Comparison of ENCODE assay signal across 1 cellular context in the genomic region with DNA sequence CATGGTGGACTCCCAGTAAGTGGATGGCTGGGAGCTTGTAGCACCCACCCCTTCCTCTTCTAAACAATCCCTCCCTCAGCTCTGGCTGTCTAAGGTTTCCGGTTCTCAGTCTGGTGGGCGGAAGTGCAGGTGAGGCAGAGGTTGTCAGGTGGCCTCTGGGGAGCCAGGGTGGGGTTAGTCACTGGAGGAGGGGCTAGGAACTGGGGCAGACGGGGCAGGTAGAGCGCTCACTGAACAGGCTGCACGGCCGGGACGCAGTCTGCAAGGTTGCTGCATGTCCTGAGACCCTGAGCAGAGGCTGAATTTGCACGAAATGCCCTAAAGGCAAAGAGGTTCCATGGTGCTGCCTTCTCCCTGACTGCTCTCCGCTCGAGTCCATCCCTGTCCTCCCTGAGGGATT.
TF ChIP-seq lines count a peak whose summit lies in the region.

No MANE protein-coding gene starts in this region.

TF ChIP-seq in H1, 55 proteins besides CTCF, POLR2A, EP300 and RAD21:
- no peak for TF ChIP-seq SUZ12 (IDR thresholded peaks at IDR 0.05; ENCODE audit: low read length)
- TF ChIP-seq CHD2 (IDR thresholded peaks at IDR 0.05; ENCODE audit: low read length): no peak
- TF ChIP-seq, protein P1, sequence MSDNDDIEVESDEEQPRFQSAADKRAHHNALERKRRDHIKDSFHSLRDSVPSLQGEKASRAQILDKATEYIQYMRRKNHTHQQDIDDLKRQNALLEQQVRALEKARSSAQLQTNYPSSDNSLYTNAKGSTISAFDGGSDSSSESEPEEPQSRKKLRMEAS (IDR thresholded peaks at IDR 0.05): no peak
- no peak for TF ChIP-seq RFX5 (IDR thresholded peaks at IDR 0.05; ENCODE audit: borderline replicate concordance, low read depth, low read length)
